8 cellular contexts compared by ENCODE assay signal in genomic region chr20:8019998-8020247, GRCh38. TPM values are rescaled to one million over a fixed set of nuclear protein-coding genes. Genes with fewer than 3 reads are reported as not detected.
A peak's percentile ranks its signal among the peaks of the same experiment; 100 is the strongest.
DNase-seq lines count a peak whose midpoint lies in the region; ATAC-seq and TF ChIP-seq lines count a peak whose summit lies in the region.

No MANE protein-coding gene starts in this region.

- CTCF ChIA-PET in WTC11 (lab: Charles Lee), result interaction anchor here (0.6 to 2.6 kb wide), 6 partner anchors 24 to 703 kb away, joined by 3 to 6 read pairs (median 4); no protein-coding TSS in a partner anchor

- WGBS in spleen, 5 donors, result 0 to 2% (median 0%) methylated on average over 3 of the region's 3 CpGs

- no peak for TF ChIP-seq POLR2A in spleen (IDR thresholded peaks at IDR 0.05)

- TF ChIP-seq CTCF in GM23338 (conservative IDR thresholded peaks at IDR 0.05; ENCODE audit: low read depth in 2 of 2), result no peak
- no peak for TF ChIP-seq CTCF in WTC11 (IDR thresholded peaks at IDR 0.05)
- TF ChIP-seq CTCF in spleen (IDR thresholded peaks at IDR 0.05 in 8 of 11, conservative IDR thresholded peaks at IDR 0.05 in 3 of 11), result no peak

- peak overlapping the region; percentile 93 for H3K4me2 ChIP-seq in GM23338

- POLR2A ChIA-PET in WTC11 (lab: Charles Lee), result interaction anchor here (0.7 to 1.0 kb wide), 2 partner anchors 11 to 83 kb away, joined by 3 to 4 read pairs; no protein-coding TSS in a partner anchor

- no peak overlapping the region for H3K27ac ChIP-seq in GM23338 (ENCODE audit: low read depth)
- H3K27ac ChIP-seq in spleen, result peak overlapping the region; percentile 96 to 100 (median 99)

- intact Hi-C loops in spleen (cut with DNase I; ENCODE audit: low total_unique reads) (no loop called here), head of caudate nucleus (cut with DNase I) (no loop called here)

- ATAC-seq in GM23338, result no peak
- no peak for ATAC-seq in WTC11
- no peak for ATAC-seq in GM19452 (IDR thresholded peaks at IDR 0.05; ENCODE audit: unreplicated experiment)

- no peak for DNase-seq in GM23338 (ENCODE audit: low spot score)
- no peak for DNase-seq in WTC11 (ENCODE audit: low spot score)
- DNase-seq in spleen, result no peak
- DNase-seq in head of caudate nucleus, result no peak
- DNase-seq in A172 (ENCODE audit: low spot score), result no peak
- no peak for DNase-seq in MV-4-11 (lab: John Stamatoyannopoulos, UW)

- H3K27me3 ChIP-seq in GM23338 (ENCODE audit: insufficient read depth) (no peaks in the 10 kb centered on the region), spleen (replicated peaks in 1 of 7) (no peaks in the 10 kb centered on the region)

- H3K9me3 Mint-ChIP-seq in GM23338 (no peaks in the 10 kb centered on the region), WTC11 (no peaks in the 10 kb centered on the region)

- H3K4me1 Mint-ChIP-seq in GM23338 (peaks cover 10% of the 10 kb centered on the region; the same call in 2 of the 3 replicates), WTC11 (peaks cover 11% of the 10 kb centered on the region)

- H3K4me3 Mint-ChIP-seq in GM23338, result no peak overlapping the region; the same call in 2 of the 3 replicates
- H3K4me3 Mint-ChIP-seq in WTC11, result no peak overlapping the region

- H3K27me3 Mint-ChIP-seq in GM23338 (ENCODE audit: insufficient read depth, low read depth, poor library complexity) (peaks cover 3% of the 10 kb centered on the region), WTC11 (ENCODE audit: low read depth) (peaks cover 6% of the 10 kb centered on the region; the same call in 1 of the 2 replicates)

- no peaks in the 10 kb centered on the region for H3K9me3 ChIP-seq in iPS-18c (ENCODE audit: control insufficient read depth, insufficient read depth, low read length)
- no peaks in the 10 kb centered on the region for H3K9me3 ChIP-seq in spleen

- H3K79me2 ChIP-seq in GM23338 (replicated peaks; ENCODE audit: insufficient read depth), result no peaks in the 10 kb centered on the region

- H3K4me1 ChIP-seq in GM23338 (ENCODE audit: insufficient read depth) (peaks cover 4% of the 10 kb centered on the region), spleen (peaks cover 0 to 61% (median 35%) of the 10 kb centered on the region in 6 donors)

- H3K9me2 ChIP-seq in GM23338 (ENCODE audit: insufficient read depth), result no peaks in the 10 kb centered on the region

- 0 out of 2 replicates have a peak, but pooled peaks cover 4% of the 10 kb centered on the region for H4K20me1 ChIP-seq in GM23338 (replicated peaks; ENCODE audit: insufficient read depth)

- H3K36me3 Mint-ChIP-seq in GM23338 (ENCODE audit: low read depth) (no peaks in the 10 kb centered on the region; the same call in 2 of the 3 replicates), WTC11 (no peaks in the 10 kb centered on the region)

- H3K27ac Mint-ChIP-seq in GM23338, result peak overlapping the region; percentile 95
- H3K27ac Mint-ChIP-seq in WTC11, result peak overlapping the region; percentile 65; the same call in 1 of the 2 replicates

- H3K4me3 ChIP-seq in GM23338 (peak overlapping the region; percentile 64), iPS-18c (ENCODE audit: insufficient read depth, low read depth, low read length) (peak overlapping the region; percentile 84), spleen (peak overlapping the region; percentile 66 to 95 (median 85))

- no peaks in the 10 kb centered on the region for H3F3A ChIP-seq in GM23338 (replicated peaks; ENCODE audit: low read depth)

- H2AFZ ChIP-seq in GM23338, result peak overlapping the region; percentile 90

- no peaks in the 10 kb centered on the region for H3K36me3 ChIP-seq in GM23338 (ENCODE audit: insufficient read depth)
- H3K36me3 ChIP-seq in spleen, result no peaks in the 10 kb centered on the region

TF ChIP-seq in GM23338, 12 proteins besides CTCF, POLR2A, EP300 and RAD21:
- TF ChIP-seq CREB1 (CRISPR knock-in tag; IDR thresholded peaks at IDR 0.05; ENCODE audit: low read depth) (no peak), REST (IDR thresholded peaks at IDR 0.05; ENCODE audit: unreplicated experiment) (no peak), EZH2phosphoT487 (IDR thresholded peaks at IDR 0.05; ENCODE audit: unreplicated experiment) (no peak), ZNF114 (CRISPR knock-in tag; IDR thresholded peaks at IDR 0.05) (no peak), JUNB (IDR thresholded peaks at IDR 0.05; ENCODE audit: unreplicated experiment) (no peak), ZNF331 (CRISPR knock-in tag; IDR thresholded peaks at IDR 0.05; ENCODE audit: low read depth) (no peak), STAT1 (IDR thresholded peaks at IDR 0.05; ENCODE audit: unreplicated experiment) (no peak), POLR2AphosphoS5 (IDR thresholded peaks at IDR 0.05; ENCODE audit: low read depth) (no peak)

TF ChIP-seq in WTC11, 78 proteins besides CTCF, POLR2A, EP300 and RAD21:
- TF ChIP-seq SMAD4 (CRISPR knock-in tag; IDR thresholded peaks at IDR 0.05), result no peak
- no peak for TF ChIP-seq ATF2 (CRISPR knock-in tag; IDR thresholded peaks at IDR 0.05; ENCODE audit: borderline replicate concordance, low read depth)

RNA-seq across cellular contexts. Expression of gene TMX4, which starts 0.4 kb away (rescaled TPM):
- 5.0 and 7.5 TPM in 2 replicates for total RNA-seq in GM23338 (2014; rRNA removed; shearing (Covaris generic))
- polyA plus RNA-seq in GM23338 (2016; fragmentation: Nextera tagmentation; extraction: Ambion mirVana) (2.1 and 2.5 TPM in 2 replicates), spleen (1 to 10 TPM; 7.5 to 9.6 (median 8.3) TPM)
- total RNA-seq in WTC11 (2021) (9.7 to 11.4 TPM (median 9.8 TPM) in 3 replicates), spleen (10 to 100 TPM; 27.2 to 56.3 (median 47.1) TPM)
- 20.3 and 26.7 TPM in 2 replicates for total RNA-seq in A172 (2014; rRNA removed; shearing (Covaris generic))
